In the genomic region with DNA sequence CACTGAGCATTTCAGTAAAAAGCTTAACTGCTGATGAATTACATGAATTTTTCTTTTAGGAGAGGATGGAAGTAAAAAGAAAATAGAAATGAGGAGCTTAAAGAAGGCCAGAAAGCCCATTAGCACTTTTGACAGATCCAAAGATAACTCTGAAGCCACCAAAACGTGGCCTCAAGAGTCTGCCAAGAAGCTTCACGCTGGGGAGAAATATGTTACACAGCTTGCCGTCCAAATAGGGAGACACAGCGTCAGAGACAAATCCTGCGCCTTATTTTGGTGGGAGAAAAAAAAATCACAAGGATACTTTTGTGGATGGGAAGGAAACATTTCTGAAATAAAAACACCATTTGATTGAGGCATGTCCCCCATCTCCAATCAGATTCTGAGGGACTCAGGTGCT, we compare ENCODE assay signal across 17 cellular contexts.
DNase-seq lines count a peak whose midpoint lies in the region; ATAC-seq lines count a peak whose summit lies in the region.
"Had no signal": no experiment of that assay in that cellular context is flagged by ENCODE, and none has a peak within 500 bp of the region (broad histone marks: within the 10 kb centered on the region; RNA-seq: fewer than 3 reads in every experiment).

No MANE protein-coding gene starts in this region.

- no peaks in the 10 kb centered on the region for H3K27me3 Mint-ChIP-seq in activated CD4-positive, alpha-beta T cell treated with anti-CD3 and anti-CD28 coated beads, Interleukin-2, amount 10 ng/mL, durations not matched to agents 24 days and 14 days
- no peaks in the 10 kb centered on the region for H3K27me3 Mint-ChIP-seq in stimulated activated naive B cell treated with anti-CD40 and anti-IgM and Interleukin-4, amounts not matched to agents 10 μg/mL and 1 μg/mL and 100 μg/mL, for 72 hours
- no peaks in the 10 kb centered on the region for H3K27me3 Mint-ChIP-seq in activated T-cell treated with anti-CD3 and anti-CD28 coated beads, Interleukin-2, amount 50 U/mL, for 24 hours
- H3K27me3 Mint-ChIP-seq: B cell; CD4-positive, CD25-positive, alpha-beta regulatory T cell had no signal

- H3K36me3 Mint-ChIP-seq in activated CD4-positive, alpha-beta T cell treated with anti-CD3 and anti-CD28 coated beads, Interleukin-2, amount 10 ng/mL, durations not matched to agents 24 days and 14 days (ENCODE audit: low read depth), result peaks cover 4% of the 10 kb centered on the region
- peaks cover 12 to 13% of the 10 kb centered on the region in 2 donors for H3K36me3 Mint-ChIP-seq in stimulated activated naive B cell treated with anti-CD40 and anti-IgM and Interleukin-4, amounts not matched to agents 10 μg/mL and 1 μg/mL and 100 μg/mL, for 72 hours
- peaks cover 44% of the 10 kb centered on the region for H3K36me3 Mint-ChIP-seq in activated T-cell treated with anti-CD3 and anti-CD28 coated beads, Interleukin-2, amount 50 U/mL, for 24 hours (ENCODE audit: low read depth)

- intact Hi-C loops in activated CD4-positive, alpha-beta T cell treated with anti-CD3 and anti-CD28 coated beads, Interleukin-2, amount 10 ng/mL, durations not matched to agents 24 days and 14 days (cut with micrococcal nuclease), result no loop called here

- DNase-seq in activated CD4-positive, alpha-beta T cell treated with anti-CD3 and anti-CD28 coated beads, Interleukin-2, amount 10 ng/mL, durations not matched to agents 24 days and 14 days, result peak; percentile 26
- no peak for DNase-seq in activated CD4-positive, alpha-beta T cell treated with anti-CD3 and anti-CD28 coated beads for 4 hours
- peak; percentile 57 for DNase-seq in cerebellum (ENCODE audit: low spot score)
- no peak for DNase-seq in stimulated activated naive B cell treated with anti-CD40 and anti-IgM and Interleukin-4, amounts not matched to agents 10 μg/mL and 1 μg/mL and 100 μg/mL, for 72 hours
- DNase-seq in activated T-cell treated with anti-CD3 and anti-CD28 coated beads, Interleukin-2, amount 50 U/mL, for 24 hours, result no peak
- DNase-seq: Caco-2; CD4-positive, CD25-positive, alpha-beta regulatory T cell; CD8-positive, alpha-beta T cell; DMS153; DND-41; GDM1; GM23248; H7; HCEC 1CT had no signal

- H3K4me1 Mint-ChIP-seq in activated CD4-positive, alpha-beta T cell treated with anti-CD3 and anti-CD28 coated beads, Interleukin-2, amount 10 ng/mL, durations not matched to agents 24 days and 14 days, result peaks cover 6% of the 10 kb centered on the region
- peaks cover 11 to 33% of the 10 kb centered on the region in 2 donors for H3K4me1 Mint-ChIP-seq in stimulated activated naive B cell treated with anti-CD40 and anti-IgM and Interleukin-4, amounts not matched to agents 10 μg/mL and 1 μg/mL and 100 μg/mL, for 72 hours
- peaks cover 3% of the 10 kb centered on the region for H3K4me1 Mint-ChIP-seq in activated T-cell treated with anti-CD3 and anti-CD28 coated beads, Interleukin-2, amount 50 U/mL, for 24 hours (ENCODE audit: low read depth)

- no peak overlapping the region for H3K27ac Mint-ChIP-seq in activated CD4-positive, alpha-beta T cell treated with anti-CD3 and anti-CD28 coated beads, Interleukin-2, amount 10 ng/mL, durations not matched to agents 24 days and 14 days
- H3K27ac Mint-ChIP-seq in stimulated activated naive B cell treated with anti-CD40 and anti-IgM and Interleukin-4, amounts not matched to agents 10 μg/mL and 1 μg/mL and 100 μg/mL, for 72 hours, result peak overlapping the region; percentile 1
- H3K27ac Mint-ChIP-seq in activated T-cell treated with anti-CD3 and anti-CD28 coated beads, Interleukin-2, amount 50 U/mL, for 24 hours, result no peak overlapping the region
- H3K27ac Mint-ChIP-seq: B cell; CD4-positive, CD25-positive, alpha-beta regulatory T cell; CD8-positive, alpha-beta T cell had no signal

- no peak for ATAC-seq in stimulated activated naive B cell treated with anti-CD40 and anti-IgM and Interleukin-4, amounts not matched to agents 10 μg/mL and 1 μg/mL and 100 μg/mL, for 72 hours (replicated peaks)
- no peak for ATAC-seq in HG03565 (IDR thresholded peaks at IDR 0.05; ENCODE audit: unreplicated experiment)
- ATAC-seq: CD8-positive, alpha-beta T cell; GM12878 had no signal

- no peak overlapping the region for H3K4me3 Mint-ChIP-seq in activated CD4-positive, alpha-beta T cell treated with anti-CD3 and anti-CD28 coated beads, Interleukin-2, amount 10 ng/mL, durations not matched to agents 24 days and 14 days
- no peak overlapping the region for H3K4me3 Mint-ChIP-seq in stimulated activated naive B cell treated with anti-CD40 and anti-IgM and Interleukin-4, amounts not matched to agents 10 μg/mL and 1 μg/mL and 100 μg/mL, for 72 hours
- H3K4me3 Mint-ChIP-seq in activated T-cell treated with anti-CD3 and anti-CD28 coated beads, Interleukin-2, amount 50 U/mL, for 24 hours, result no peak overlapping the region
- H3K4me3 Mint-ChIP-seq: B cell; CD4-positive, CD25-positive, alpha-beta regulatory T cell; CD8-positive, alpha-beta T cell had no signal

- H3K9me3 Mint-ChIP-seq in activated CD4-positive, alpha-beta T cell treated with anti-CD3 and anti-CD28 coated beads, Interleukin-2, amount 10 ng/mL, durations not matched to agents 24 days and 14 days, result no peaks in the 10 kb centered on the region
- no peaks in the 10 kb centered on the region for H3K9me3 Mint-ChIP-seq in stimulated activated naive B cell treated with anti-CD40 and anti-IgM and Interleukin-4, amounts not matched to agents 10 μg/mL and 1 μg/mL and 100 μg/mL, for 72 hours
- no peaks in the 10 kb centered on the region for H3K9me3 Mint-ChIP-seq in activated T-cell treated with anti-CD3 and anti-CD28 coated beads, Interleukin-2, amount 50 U/mL, for 24 hours
- H3K9me3 Mint-ChIP-seq: CD8-positive, alpha-beta T cell had no signal

Comparison
In these comparisons a context has a peak if more than half of its experiments do, and no peak if none do; other contexts are left out.
1. DNase-seq: peak in activated CD4-positive, alpha-beta T cell treated with anti-CD3 and anti-CD28 coated beads, Interleukin-2, amount 10 ng/mL, durations not matched to agents 24 days and 14 days (single experiment) and cerebellum (single experiment); none in activated CD4-positive, alpha-beta T cell treated with anti-CD3 and anti-CD28 coated beads for 4 hours (0 of 2), stimulated activated naive B cell treated with anti-CD40 and anti-IgM and Interleukin-4, amounts not matched to agents 10 μg/mL and 1 μg/mL and 100 μg/mL, for 72 hours (single experiment) and activated T-cell treated with anti-CD3 and anti-CD28 coated beads, Interleukin-2, amount 50 U/mL, for 24 hours (single experiment).